In genomic region chr7:7770228-7770627, GRCh38 we compare ENCODE assay signal across 1 cellular context.
TF ChIP-seq lines count a peak whose summit lies in the region.

No MANE protein-coding gene starts in this region.

TF ChIP-seq in IMR-90, 13 proteins besides CTCF, POLR2A, EP300 and RAD21:
- TF ChIP-seq CEBPB (IDR thresholded peaks at IDR 0.05; ENCODE audit: low read depth, low read length) = peak; percentile 86
- TF ChIP-seq NFE2L2 (IDR thresholded peaks at IDR 0.05; ENCODE audit: low read depth, low read length) = no peak
